11 cellular contexts compared by ENCODE assay signal in genomic region chr1:69569983-69570755, GRCh38. TPM values are rescaled to one million over a fixed set of nuclear protein-coding genes. Genes with fewer than 3 reads are reported as not detected.
A peak's percentile ranks its signal among the peaks of the same experiment; 100 is the strongest.
DNase-seq lines count a peak whose midpoint lies in the region; ATAC-seq, FAIRE-seq and TF ChIP-seq lines count a peak whose summit lies in the region.
"Had no signal": no experiment of that assay in that cellular context is flagged by ENCODE, and none has a peak within 500 bp of the region (broad histone marks: within the 10 kb centered on the region; RNA-seq: fewer than 3 reads in every experiment).

No MANE protein-coding gene starts in this region.

- no peak for FAIRE-seq in pancreas (lab: Jason Lieb, UNC)

- no peaks in the 10 kb centered on the region for H3K9me3 ChIP-seq in pancreas

- peak; percentile 45 for DNase-seq in NCI-H2029 (lab: John Stamatoyannopoulos, UW)
- DNase-seq in islet precursor cell, result peak; percentile 51
- DNase-seq in sciatic nerve (ENCODE audit: low spot score), result no peak
- DNase-seq in pancreas, result no peak
- no peak for DNase-seq in inferior parietal cortex (ENCODE audit: extremely low spot score)
- no peak for DNase-seq in activated CD4-positive, alpha-beta T cell treated with anti-CD3 and anti-CD28 coated beads, Interleukin-2, amount 10 ng/mL, durations not matched to agents 24 days and 14 days
- DNase-seq: activated CD4-positive, CD25-positive, alpha-beta regulatory T cell had no signal

- no peaks in the 10 kb centered on the region for H3K4me1 ChIP-seq in pancreas

- no peaks in the 10 kb centered on the region for H3K36me3 ChIP-seq in pancreas

- WGBS in pancreas, 2 donors, result 23 to 25% methylated on average over 21 of the region's 21 CpGs

- H3K9me3 Mint-ChIP-seq in brain, result peaks cover 0 to 4% (median 0%) of the 10 kb centered on the region in 5 experiments
- no peaks in the 10 kb centered on the region for H3K9me3 Mint-ChIP-seq in activated CD4-positive, alpha-beta T cell treated with anti-CD3 and anti-CD28 coated beads, Interleukin-2, amount 10 ng/mL, durations not matched to agents 24 days and 14 days

- no peak overlapping the region for H3K27ac ChIP-seq in pancreas
- H3K27ac ChIP-seq: KMS-11, skin epidermis had no signal

- peak overlapping the region in 1 of 4 donors; percentile 58 for H3K4me3 ChIP-seq in pancreas

- peak overlapping the region; percentile 86 to 94 (median 92) for H3K4me3 Mint-ChIP-seq in brain
- no peak overlapping the region for H3K4me3 Mint-ChIP-seq in activated CD4-positive, alpha-beta T cell treated with anti-CD3 and anti-CD28 coated beads, Interleukin-2, amount 10 ng/mL, durations not matched to agents 24 days and 14 days
- H3K4me3 Mint-ChIP-seq: activated T-helper 17 cell treated with anti-CD3 and anti-CD28 coated beads, Interleukin-2, amount 50 U/mL, for 72 hours had no signal

- peak overlapping the region; percentile 55 to 98 (median 94) for H3K27ac Mint-ChIP-seq in brain
- no peak overlapping the region for H3K27ac Mint-ChIP-seq in activated CD4-positive, alpha-beta T cell treated with anti-CD3 and anti-CD28 coated beads, Interleukin-2, amount 10 ng/mL, durations not matched to agents 24 days and 14 days
- H3K27ac Mint-ChIP-seq: activated T-helper 17 cell treated with anti-CD3 and anti-CD28 coated beads, Interleukin-2, amount 50 U/mL, for 72 hours had no signal

- TF ChIP-seq CTCF in brain (conservative IDR thresholded peaks at IDR 0.05), result no peak
- no peak for TF ChIP-seq CTCF in pancreas (IDR thresholded peaks at IDR 0.05)

- H3K27me3 ChIP-seq in pancreas, result peaks cover 0 to 5% (median 0%) of the 10 kb centered on the region in 4 donors

- H3K36me3 Mint-ChIP-seq in brain, result no peaks in the 10 kb centered on the region
- no peaks in the 10 kb centered on the region for H3K36me3 Mint-ChIP-seq in activated CD4-positive, alpha-beta T cell treated with anti-CD3 and anti-CD28 coated beads, Interleukin-2, amount 10 ng/mL, durations not matched to agents 24 days and 14 days (ENCODE audit: low read depth)

- ATAC-seq in sciatic nerve, result peak; percentile 35
- no peak for ATAC-seq in pancreas
- ATAC-seq: activated T-helper 17 cell treated with anti-CD3 and anti-CD28 coated beads, Interleukin-2, amount 50 U/mL, for 72 hours had no signal

- H3K4me1 Mint-ChIP-seq in brain, result peaks cover 32% of the 10 kb centered on the region
- H3K4me1 Mint-ChIP-seq in activated CD4-positive, alpha-beta T cell treated with anti-CD3 and anti-CD28 coated beads, Interleukin-2, amount 10 ng/mL, durations not matched to agents 24 days and 14 days, result peaks cover 7% of the 10 kb centered on the region
- H3K4me1 Mint-ChIP-seq: activated T-helper 17 cell treated with anti-CD3 and anti-CD28 coated beads, Interleukin-2, amount 50 U/mL, for 72 hours had no signal

- peaks cover 62% of the 10 kb centered on the region for H3K27me3 Mint-ChIP-seq in brain
- H3K27me3 Mint-ChIP-seq in activated CD4-positive, alpha-beta T cell treated with anti-CD3 and anti-CD28 coated beads, Interleukin-2, amount 10 ng/mL, durations not matched to agents 24 days and 14 days, result peaks cover 39% of the 10 kb centered on the region

- intact Hi-C loops in sciatic nerve (cut with DNase I), result no loop called here
- intact Hi-C loops in pancreas (cut with DNase I), result no loop called here
- intact Hi-C loops in activated CD4-positive, alpha-beta T cell treated with anti-CD3 and anti-CD28 coated beads, Interleukin-2, amount 10 ng/mL, durations not matched to agents 24 days and 14 days (cut with micrococcal nuclease), result no loop called here

RNA-seq across cellular contexts. Expression of gene LRRC7, which starts 2.4 kb away (rescaled TPM):
- polyA plus RNA-seq in brain (ENCODE audit: insufficient read depth, low read depth, low replicate concordance) (1.4 TPM), pancreas (1 to 10 TPM; 1.6 to 1.7 TPM)
- total RNA-seq in sciatic nerve (42.4 TPM), pancreas (1 to 10 TPM in 2 of 6 donors, under 1 TPM in 4; 0.12 to 2.2 (median 0.38) TPM)
- total RNA-seq in activated CD4-positive, alpha-beta T cell treated with anti-CD3 and anti-CD28 coated beads, Interleukin-2, amount 10 ng/mL, durations not matched to agents 24 days and 14 days, result 0.07 TPM in 1 of 2 replicates, not detected in the other
- total RNA-seq: activated T-helper 17 cell treated with anti-CD3 and anti-CD28 coated beads, Interleukin-2, amount 50 U/mL, for 72 hours had no signal

Comparison
In these comparisons a context has a peak if more than half of its experiments do, and no peak if none do; other contexts are left out.
1. DNase-seq: peak in NCI-H2029 (single experiment) and islet precursor cell (single experiment); none in sciatic nerve (single experiment), pancreas (0 of 6), inferior parietal cortex (single experiment) and activated CD4-positive, alpha-beta T cell treated with anti-CD3 and anti-CD28 coated beads, Interleukin-2, amount 10 ng/mL, durations not matched to agents 24 days and 14 days (single experiment).
2. RNA of gene LRRC7, which starts 2.4 kb away (total RNA-seq): 42.4 TPM in sciatic nerve (single experiment); 0.12 to 2.2 TPM in pancreas and 0.07 TPM in activated CD4-positive, alpha-beta T cell treated with anti-CD3 and anti-CD28 coated beads, Interleukin-2, amount 10 ng/mL, durations not matched to agents 24 days and 14 days; every median in the first group is over 10 times any median in the second.